In the genomic region with DNA sequence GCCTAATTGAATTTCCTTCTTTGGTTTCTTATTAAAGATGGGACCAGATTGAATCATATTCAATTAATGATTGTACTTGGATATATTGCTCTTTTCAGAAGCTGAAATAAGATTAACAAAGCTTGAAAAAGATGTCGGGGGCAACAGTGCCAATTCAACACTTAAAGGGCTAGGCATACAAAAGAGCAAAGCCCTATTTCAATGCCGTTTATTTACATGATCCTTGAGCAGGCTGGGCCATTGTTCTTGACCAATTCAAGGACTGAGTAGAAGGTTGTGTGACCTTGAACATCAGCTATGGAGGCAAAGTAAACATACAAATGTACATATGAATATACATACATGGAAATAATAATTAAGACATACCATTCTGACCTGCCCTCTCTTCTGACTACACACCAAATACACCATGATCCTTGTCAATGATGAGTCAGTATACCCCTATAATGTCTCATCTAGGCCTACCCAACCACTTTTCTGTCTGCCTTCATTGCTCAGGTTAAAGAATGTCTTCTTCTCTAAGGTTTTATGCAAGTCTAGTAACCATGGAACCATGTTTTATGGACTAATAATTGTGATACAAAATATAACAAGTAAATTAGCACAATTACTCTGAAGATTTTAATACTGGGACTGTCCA, we compare ENCODE assay signal across 14 cellular contexts.
"Had no signal": no experiment of that assay in that cellular context is flagged by ENCODE, and none has a peak within 500 bp of the region (broad histone marks: within the 10 kb centered on the region; RNA-seq: fewer than 3 reads in every experiment).

No MANE protein-coding gene starts in this region.

- H3K36me3 Mint-ChIP-seq: activated naive CD8-positive, alpha-beta T cell; naive thymus-derived CD8-positive, alpha-beta T cell had no signal

- H3K27ac Mint-ChIP-seq: activated CD4-positive, alpha-beta T cell treated with anti-CD3 and anti-CD28 coated beads for 36 hours; activated naive CD8-positive, alpha-beta T cell; naive thymus-derived CD8-positive, alpha-beta T cell; stimulated activated naive CD8-positive, alpha-beta T cell treated with anti-CD3 and anti-CD28 coated beads, Interleukin-15, Interleukin-2, amounts not matched to agents 100 ng/mL and 50 ng/mL, for 24 hours had no signal

- H3K4me1 Mint-ChIP-seq: activated CD4-positive, alpha-beta T cell treated with anti-CD3 and anti-CD28 coated beads for 36 hours had no signal

- H3K4me1 ChIP-seq: lower lobe of right lung, prostate gland, right atrium auricular region, transverse colon, uterus had no signal

- DNase-seq: activated CD4-positive, alpha-beta T cell treated with anti-CD3 and anti-CD28 coated beads for 36 hours; activated CD4-positive, alpha-beta T cell treated with anti-CD3 and anti-CD28 coated beads, Interleukin-2, amount 50 U/mL, for 48 hours; effector CD8-positive, alpha-beta T cell; left colon; lower lobe of right lung; naive thymus-derived CD8-positive, alpha-beta T cell; stimulated activated CD4-positive, alpha-beta T cell treated with anti-CD3 and anti-CD28 coated beads, Interleukin-2, amount 100 ng/mL, for 48 hours; transverse colon; uterus had no signal

- H3K27ac ChIP-seq: esophagus muscularis mucosa, lower lobe of right lung, prostate gland, right atrium auricular region, transverse colon, uterus had no signal

- H3K27me3 ChIP-seq: esophagus muscularis mucosa, right atrium auricular region, transverse colon, uterus had no signal

- H3K4me3 Mint-ChIP-seq: activated CD4-positive, alpha-beta T cell treated with anti-CD3 and anti-CD28 coated beads for 36 hours; activated naive CD8-positive, alpha-beta T cell; naive thymus-derived CD8-positive, alpha-beta T cell; stimulated activated naive CD8-positive, alpha-beta T cell treated with anti-CD3 and anti-CD28 coated beads, Interleukin-15, Interleukin-2, amounts not matched to agents 100 ng/mL and 50 ng/mL, for 24 hours had no signal

- H3K4me3 ChIP-seq: esophagus muscularis mucosa, lower lobe of right lung, prostate gland, right atrium auricular region, transverse colon, uterus had no signal

- H3K9me3 ChIP-seq: esophagus muscularis mucosa, lower lobe of right lung, prostate gland, right atrium auricular region, transverse colon, uterus had no signal

- H3K27me3 Mint-ChIP-seq: activated CD4-positive, alpha-beta T cell treated with anti-CD3 and anti-CD28 coated beads for 36 hours; activated naive CD8-positive, alpha-beta T cell; stimulated activated naive CD8-positive, alpha-beta T cell treated with anti-CD3 and anti-CD28 coated beads, Interleukin-15, Interleukin-2, amounts not matched to agents 100 ng/mL and 50 ng/mL, for 24 hours had no signal

- H3K36me3 ChIP-seq: esophagus muscularis mucosa, lower lobe of right lung, prostate gland, right atrium auricular region, transverse colon, uterus had no signal
